1 cellular context compared by ENCODE assay signal in genomic region chr19:43526884-43527859, GRCh38.
TF ChIP-seq lines count a peak whose summit lies in the region.

A gene with protein sequence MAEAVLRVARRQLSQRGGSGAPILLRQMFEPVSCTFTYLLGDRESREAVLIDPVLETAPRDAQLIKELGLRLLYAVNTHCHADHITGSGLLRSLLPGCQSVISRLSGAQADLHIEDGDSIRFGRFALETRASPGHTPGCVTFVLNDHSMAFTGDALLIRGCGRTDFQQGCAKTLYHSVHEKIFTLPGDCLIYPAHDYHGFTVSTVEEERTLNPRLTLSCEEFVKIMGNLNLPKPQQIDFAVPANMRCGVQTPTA (minus strand): TSS chr19:43527201. CDS start chr19:43527177, 24 bp downstream.

TF ChIP-seq in HepG2, 621 proteins besides CTCF, POLR2A, EP300 and RAD21 (continued from another document and continues in another):
- TF ChIP-seq ZBED4 (CRISPR knock-in tag; IDR thresholded peaks at IDR 0.05; ENCODE audit: borderline replicate concordance): no peak
- 0 out of 2 replicates have a peak, but pooled peaks have one; percentile 27 for TF ChIP-seq TERF1 (CRISPR knock-in tag; IDR thresholded peaks at IDR 0.05)
- 0 out of 2 replicates have a peak, but pooled peaks have one; percentile 20 for TF ChIP-seq ZFP37 (CRISPR knock-in tag; IDR thresholded peaks at IDR 0.05; ENCODE audit: borderline replicate concordance)
- TF ChIP-seq RFX5 (IDR thresholded peaks at IDR 0.05; ENCODE audit: low read depth, low read length): no peak
- no peak for TF ChIP-seq PBX2 (CRISPR knock-in tag; IDR thresholded peaks at IDR 0.05)
- TF ChIP-seq STAT6 (CRISPR knock-in tag; IDR thresholded peaks at IDR 0.05; ENCODE audit: borderline replicate concordance): no peak
- TF ChIP-seq ZNF24 (IDR thresholded peaks at IDR 0.05): no peak
- no peak for TF ChIP-seq FIP1L1 (IDR thresholded peaks at IDR 0.05; ENCODE audit: borderline replicate concordance, insufficient read depth, low read depth, low read length)
- TF ChIP-seq ZNF510 (CRISPR knock-in tag; IDR thresholded peaks at IDR 0.05; ENCODE audit: low read depth): no peak
- peak; percentile 60 for TF ChIP-seq AGO2 (optimal IDR thresholded peaks at IDR 0.05; ENCODE audit: low read depth, low read length)
- TF ChIP-seq ZNF337 (CRISPR knock-in tag; IDR thresholded peaks at IDR 0.05; ENCODE audit: borderline replicate concordance, low read depth): no peak
- no peak for TF ChIP-seq HMG20A (CRISPR knock-in tag; IDR thresholded peaks at IDR 0.05; ENCODE audit: borderline replicate concordance)
- TF ChIP-seq, protein P1, sequence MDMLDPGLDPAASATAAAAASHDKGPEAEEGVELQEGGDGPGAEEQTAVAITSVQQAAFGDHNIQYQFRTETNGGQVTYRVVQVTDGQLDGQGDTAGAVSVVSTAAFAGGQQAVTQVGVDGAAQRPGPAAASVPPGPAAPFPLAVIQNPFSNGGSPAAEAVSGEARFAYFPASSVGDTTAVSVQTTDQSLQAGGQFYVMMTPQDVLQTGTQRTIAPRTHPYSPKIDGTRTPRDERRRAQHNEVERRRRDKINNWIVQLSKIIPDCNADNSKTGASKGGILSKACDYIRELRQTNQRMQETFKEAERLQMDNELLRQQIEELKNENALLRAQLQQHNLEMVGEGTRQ (IDR thresholded peaks at IDR 0.05; ENCODE audit: low read depth, low read length): no peak
- TF ChIP-seq, protein P1 (CRISPR knock-in tag; IDR thresholded peaks at IDR 0.05; ENCODE audit: borderline replicate concordance): no peak
- TF ChIP-seq, protein P2, sequence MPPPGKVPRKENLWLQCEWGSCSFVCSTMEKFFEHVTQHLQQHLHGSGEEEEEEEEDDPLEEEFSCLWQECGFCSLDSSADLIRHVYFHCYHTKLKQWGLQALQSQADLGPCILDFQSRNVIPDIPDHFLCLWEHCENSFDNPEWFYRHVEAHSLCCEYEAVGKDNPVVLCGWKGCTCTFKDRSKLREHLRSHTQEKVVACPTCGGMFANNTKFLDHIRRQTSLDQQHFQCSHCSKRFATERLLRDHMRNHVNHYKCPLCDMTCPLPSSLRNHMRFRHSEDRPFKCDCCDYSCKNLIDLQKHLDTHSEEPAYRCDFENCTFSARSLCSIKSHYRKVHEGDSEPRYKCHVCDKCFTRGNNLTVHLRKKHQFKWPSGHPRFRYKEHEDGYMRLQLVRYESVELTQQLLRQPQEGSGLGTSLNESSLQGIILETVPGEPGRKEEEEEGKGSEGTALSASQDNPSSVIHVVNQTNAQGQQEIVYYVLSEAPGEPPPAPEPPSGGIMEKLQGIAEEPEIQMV (CRISPR knock-in tag; IDR thresholded peaks at IDR 0.05; ENCODE audit: low read depth): no peak
- TF ChIP-seq ZNF17 (CRISPR knock-in tag; IDR thresholded peaks at IDR 0.05): no peak
- TF ChIP-seq REL (CRISPR knock-in tag; conservative IDR thresholded peaks at IDR 0.05): peak; percentile 65; the same call in 1 of the 2 replicates
- peak; percentile 67; the same call in 1 of the 2 replicates for TF ChIP-seq TARDBP (CRISPR knock-in tag; IDR thresholded peaks at IDR 0.05)
- TF ChIP-seq ARNTL (CRISPR knock-in tag; IDR thresholded peaks at IDR 0.05): no peak
- no peak for TF ChIP-seq SNRNP70 (IDR thresholded peaks at IDR 0.05; ENCODE audit: low read depth, low read length)
- TF ChIP-seq NCOA2 (CRISPR knock-in tag; IDR thresholded peaks at IDR 0.05): no peak
- peak; percentile 35; the same call in 1 of the 2 replicates for TF ChIP-seq HOXA3 (CRISPR knock-in tag; IDR thresholded peaks at IDR 0.05)
- TF ChIP-seq IKZF1 (IDR thresholded peaks at IDR 0.05): no peak
- no peak for TF ChIP-seq PRMT3 (CRISPR knock-in tag; IDR thresholded peaks at IDR 0.05; ENCODE audit: borderline replicate concordance, low read depth)
- no peak for TF ChIP-seq ZIK1 (CRISPR knock-in tag; IDR thresholded peaks at IDR 0.05; ENCODE audit: borderline replicate concordance, low read depth)
- TF ChIP-seq HNRNPK (IDR thresholded peaks at IDR 0.05; ENCODE audit: low read depth, low read length, poor library complexity, severe bottlenecking): no peak
- TF ChIP-seq HOXA9 (CRISPR knock-in tag; IDR thresholded peaks at IDR 0.05; ENCODE audit: borderline replicate concordance): no peak
- TF ChIP-seq KDM5B (CRISPR knock-in tag; IDR thresholded peaks at IDR 0.05; ENCODE audit: borderline replicate concordance): peak; percentile 70; the same call in 1 of the 2 replicates
- peak; percentile 48 for TF ChIP-seq IKZF4 (CRISPR knock-in tag; IDR thresholded peaks at IDR 0.05; ENCODE audit: borderline replicate concordance, low read depth, not compliant biosample characterization)
- TF ChIP-seq JUN (CRISPR knock-in tag; IDR thresholded peaks at IDR 0.05): no peak
- no peak for TF ChIP-seq ZNF577 (CRISPR knock-in tag; IDR thresholded peaks at IDR 0.05; ENCODE audit: borderline replicate concordance, low read depth)
- peak; percentile 74; the same call in 1 of the 2 replicates for TF ChIP-seq KDM3A (CRISPR knock-in tag; IDR thresholded peaks at IDR 0.05; ENCODE audit: low read depth)
- no peak for TF ChIP-seq FOXK2 (IDR thresholded peaks at IDR 0.05)
- peak; percentile 71; the same call in 1 of the 2 replicates for TF ChIP-seq ZNF335 (CRISPR knock-in tag; IDR thresholded peaks at IDR 0.05)
- TF ChIP-seq, protein P3, sequence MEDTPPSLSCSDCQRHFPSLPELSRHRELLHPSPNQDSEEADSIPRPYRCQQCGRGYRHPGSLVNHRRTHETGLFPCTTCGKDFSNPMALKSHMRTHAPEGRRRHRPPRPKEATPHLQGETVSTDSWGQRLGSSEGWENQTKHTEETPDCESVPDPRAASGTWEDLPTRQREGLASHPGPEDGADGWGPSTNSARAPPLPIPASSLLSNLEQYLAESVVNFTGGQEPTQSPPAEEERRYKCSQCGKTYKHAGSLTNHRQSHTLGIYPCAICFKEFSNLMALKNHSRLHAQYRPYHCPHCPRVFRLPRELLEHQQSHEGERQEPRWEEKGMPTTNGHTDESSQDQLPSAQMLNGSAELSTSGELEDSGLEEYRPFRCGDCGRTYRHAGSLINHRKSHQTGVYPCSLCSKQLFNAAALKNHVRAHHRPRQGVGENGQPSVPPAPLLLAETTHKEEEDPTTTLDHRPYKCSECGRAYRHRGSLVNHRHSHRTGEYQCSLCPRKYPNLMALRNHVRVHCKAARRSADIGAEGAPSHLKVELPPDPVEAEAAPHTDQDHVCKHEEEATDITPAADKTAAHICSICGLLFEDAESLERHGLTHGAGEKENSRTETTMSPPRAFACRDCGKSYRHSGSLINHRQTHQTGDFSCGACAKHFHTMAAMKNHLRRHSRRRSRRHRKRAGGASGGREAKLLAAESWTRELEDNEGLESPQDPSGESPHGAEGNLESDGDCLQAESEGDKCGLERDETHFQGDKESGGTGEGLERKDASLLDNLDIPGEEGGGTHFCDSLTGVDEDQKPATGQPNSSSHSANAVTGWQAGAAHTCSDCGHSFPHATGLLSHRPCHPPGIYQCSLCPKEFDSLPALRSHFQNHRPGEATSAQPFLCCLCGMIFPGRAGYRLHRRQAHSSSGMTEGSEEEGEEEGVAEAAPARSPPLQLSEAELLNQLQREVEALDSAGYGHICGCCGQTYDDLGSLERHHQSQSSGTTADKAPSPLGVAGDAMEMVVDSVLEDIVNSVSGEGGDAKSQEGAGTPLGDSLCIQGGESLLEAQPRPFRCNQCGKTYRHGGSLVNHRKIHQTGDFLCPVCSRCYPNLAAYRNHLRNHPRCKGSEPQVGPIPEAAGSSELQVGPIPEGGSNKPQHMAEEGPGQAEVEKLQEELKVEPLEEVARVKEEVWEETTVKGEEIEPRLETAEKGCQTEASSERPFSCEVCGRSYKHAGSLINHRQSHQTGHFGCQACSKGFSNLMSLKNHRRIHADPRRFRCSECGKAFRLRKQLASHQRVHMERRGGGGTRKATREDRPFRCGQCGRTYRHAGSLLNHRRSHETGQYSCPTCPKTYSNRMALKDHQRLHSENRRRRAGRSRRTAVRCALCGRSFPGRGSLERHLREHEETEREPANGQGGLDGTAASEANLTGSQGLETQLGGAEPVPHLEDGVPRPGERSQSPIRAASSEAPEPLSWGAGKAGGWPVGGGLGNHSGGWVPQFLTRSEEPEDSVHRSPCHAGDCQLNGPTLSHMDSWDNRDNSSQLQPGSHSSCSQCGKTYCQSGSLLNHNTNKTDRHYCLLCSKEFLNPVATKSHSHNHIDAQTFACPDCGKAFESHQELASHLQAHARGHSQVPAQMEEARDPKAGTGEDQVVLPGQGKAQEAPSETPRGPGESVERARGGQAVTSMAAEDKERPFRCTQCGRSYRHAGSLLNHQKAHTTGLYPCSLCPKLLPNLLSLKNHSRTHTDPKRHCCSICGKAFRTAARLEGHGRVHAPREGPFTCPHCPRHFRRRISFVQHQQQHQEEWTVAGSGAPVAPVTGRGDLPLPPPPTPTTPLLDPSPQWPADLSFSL (CRISPR knock-in tag; IDR thresholded peaks at IDR 0.05): no peak
- TF ChIP-seq NCOR1 (IDR thresholded peaks at IDR 0.05; ENCODE audit: borderline replicate concordance, low read length): no peak
- TF ChIP-seq, protein P4, sequence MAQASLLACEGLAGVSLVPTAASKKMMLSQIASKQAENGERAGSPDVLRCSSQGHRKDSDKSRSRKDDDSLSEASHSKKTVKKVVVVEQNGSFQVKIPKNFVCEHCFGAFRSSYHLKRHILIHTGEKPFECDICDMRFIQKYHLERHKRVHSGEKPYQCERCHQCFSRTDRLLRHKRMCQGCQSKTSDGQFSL (CRISPR knock-in tag; IDR thresholded peaks at IDR 0.05): no peak
- TF ChIP-seq HMG20B (CRISPR knock-in tag; conservative IDR thresholded peaks at IDR 0.05): 0 out of 2 replicates have a peak, but pooled peaks have one; percentile 14
